In the genomic region with DNA sequence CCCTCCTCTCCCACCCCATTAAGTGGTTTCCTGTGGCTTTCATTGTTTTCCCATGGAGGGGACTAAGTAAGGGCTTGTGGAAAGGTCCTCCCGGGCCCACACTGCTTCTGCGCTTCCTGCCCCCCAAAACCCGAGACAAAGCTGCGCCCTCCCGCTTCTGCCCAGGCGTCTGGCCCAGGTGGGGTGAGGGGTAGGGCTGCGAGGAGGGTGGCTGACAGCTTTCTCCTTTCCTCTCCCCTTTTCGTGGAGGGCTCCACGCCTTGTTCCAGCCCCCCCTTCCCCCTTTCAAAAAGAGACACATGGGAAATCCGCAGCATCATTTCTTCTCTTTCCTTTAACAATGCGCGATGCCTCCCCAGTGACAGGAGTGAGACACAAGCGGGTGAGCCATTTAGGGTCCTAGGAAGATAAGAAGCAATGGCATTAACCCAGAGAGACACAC, we compare ENCODE assay signal across 8 cellular contexts. TPM values are rescaled to one million over a fixed set of nuclear protein-coding genes. Genes with fewer than 3 reads are reported as not detected.
DNase-seq lines count a peak whose midpoint lies in the region; ATAC-seq and TF ChIP-seq lines count a peak whose summit lies in the region.

No MANE protein-coding gene starts in this region.

- no peaks in the 10 kb centered on the region for H3K27me3 ChIP-seq in prostate gland (replicated peaks; ENCODE audit: insufficient read depth)

- no peaks in the 10 kb centered on the region; the same call in 1 of the 2 replicates for H3K27me3 Mint-ChIP-seq in HFFc6 (ENCODE audit: insufficient read depth)
- no peaks in the 10 kb centered on the region for H3K27me3 Mint-ChIP-seq in activated naive CD8-positive, alpha-beta T cell

- H3K9me3 Mint-ChIP-seq in HFFc6: no peaks in the 10 kb centered on the region
- H3K9me3 Mint-ChIP-seq in activated naive CD8-positive, alpha-beta T cell (ENCODE audit: low read depth): no peaks in the 10 kb centered on the region

- H3K4me3 ChIP-seq in prostate gland: peak overlapping the region; percentile 71 to 79

- H3K27ac Mint-ChIP-seq in HFFc6: peak overlapping the region; percentile 90
- peak overlapping the region; percentile 95 for H3K27ac Mint-ChIP-seq in activated naive CD8-positive, alpha-beta T cell

- intact Hi-C loops in left ventricle myocardium superior (cut with micrococcal nuclease): loop anchor here (2.0 kb wide), 1 partner anchor 133 kb away; no protein-coding TSS in a partner anchor
- intact Hi-C loops in prostate gland (cut with DNase I): loop anchor here (5.0 to 10.0 kb wide), 3 partner anchors 69 to 482 kb away; no protein-coding TSS in a partner anchor

- no peak for TF ChIP-seq CTCF in HFFc6 (IDR thresholded peaks at IDR 0.05)
- TF ChIP-seq CTCF in prostate gland (IDR thresholded peaks at IDR 0.05): no peak

- peak; percentile 51 for ATAC-seq in left ventricle myocardium superior

- peaks cover 5% of the 10 kb centered on the region for H3K4me1 ChIP-seq in prostate gland (replicated peaks)

- H3K36me3 Mint-ChIP-seq in HFFc6 (ENCODE audit: low read depth): no peaks in the 10 kb centered on the region
- no peaks in the 10 kb centered on the region for H3K36me3 Mint-ChIP-seq in activated naive CD8-positive, alpha-beta T cell

- H3K4me3 Mint-ChIP-seq in HFFc6: peak overlapping the region; percentile 93
- H3K4me3 Mint-ChIP-seq in activated naive CD8-positive, alpha-beta T cell: peak overlapping the region; percentile 97

- H3K27ac ChIP-seq in prostate gland: peak overlapping the region; percentile 92 to 95

- peaks cover 45% of the 10 kb centered on the region for H3K4me1 Mint-ChIP-seq in HFFc6 (ENCODE audit: low read depth)
- peaks cover 52% of the 10 kb centered on the region for H3K4me1 Mint-ChIP-seq in activated naive CD8-positive, alpha-beta T cell (ENCODE audit: low read depth)

- H3K36me3 ChIP-seq in prostate gland: no peaks in the 10 kb centered on the region

- DNase-seq in NCI-H1092 treated with DMSO at 0.1 percent for 48 hours (lab: John Stamatoyannopoulos, UW) (peak; percentile 12), NCI-H1092 (lab: John Stamatoyannopoulos, UW) (no peak), HFFc6 (no peak), NCI-H460 (ENCODE audit: extremely low read depth, low read depth) (peak; percentile 5), left ventricle myocardium superior (no peak), prostate gland (ENCODE audit: low spot score) (peak; percentile 32), COR-L47 (lab: John Stamatoyannopoulos, UW) (no peak)

- H3K9me3 ChIP-seq in prostate gland: no peaks in the 10 kb centered on the region

- TF ChIP-seq POLR2A in prostate gland (IDR thresholded peaks at IDR 0.05): no peak

- under 1% methylated on average over 13 of the region's 13 CpGs for WGBS in prostate gland

RNA-seq across cellular contexts. Expression of gene DIP2B, which starts 0.6 kb away (rescaled TPM):
- total RNA-seq in HFFc6 (2021; fragmentation: NEBNext Ultra II Directional; extraction: Animal tissue kit (Norgen Biotek cat#: 25700)): 10 to 100 TPM; 17.4 to 24.7 (median 20.6) TPM
- total RNA-seq in NCI-H460 (2014; rRNA removed; shearing (Covaris generic)): 17.3 and 17.8 TPM in 2 replicates
- polyA plus RNA-seq in NCI-H460 (2014; cell fraction: nucleus; rRNA removed): 7.6 and 14.1 TPM in 2 replicates
- 11.4 TPM for total RNA-seq in left ventricle myocardium superior
- 10 to 100 TPM; 23.2 to 56.3 TPM for total RNA-seq in prostate gland

Comparison
In these comparisons a context has a peak if more than half of its experiments do, and no peak if none do; other contexts are left out.
1. DNase-seq: peak in NCI-H1092 treated with DMSO at 0.1 percent for 48 hours (single experiment), NCI-H460 (single experiment) and prostate gland (single experiment); none in NCI-H1092 (single experiment), HFFc6 (single experiment), left ventricle myocardium superior (single experiment) and COR-L47 (single experiment).